ENCODE assay signal across 8 cellular contexts in the genomic region with DNA sequence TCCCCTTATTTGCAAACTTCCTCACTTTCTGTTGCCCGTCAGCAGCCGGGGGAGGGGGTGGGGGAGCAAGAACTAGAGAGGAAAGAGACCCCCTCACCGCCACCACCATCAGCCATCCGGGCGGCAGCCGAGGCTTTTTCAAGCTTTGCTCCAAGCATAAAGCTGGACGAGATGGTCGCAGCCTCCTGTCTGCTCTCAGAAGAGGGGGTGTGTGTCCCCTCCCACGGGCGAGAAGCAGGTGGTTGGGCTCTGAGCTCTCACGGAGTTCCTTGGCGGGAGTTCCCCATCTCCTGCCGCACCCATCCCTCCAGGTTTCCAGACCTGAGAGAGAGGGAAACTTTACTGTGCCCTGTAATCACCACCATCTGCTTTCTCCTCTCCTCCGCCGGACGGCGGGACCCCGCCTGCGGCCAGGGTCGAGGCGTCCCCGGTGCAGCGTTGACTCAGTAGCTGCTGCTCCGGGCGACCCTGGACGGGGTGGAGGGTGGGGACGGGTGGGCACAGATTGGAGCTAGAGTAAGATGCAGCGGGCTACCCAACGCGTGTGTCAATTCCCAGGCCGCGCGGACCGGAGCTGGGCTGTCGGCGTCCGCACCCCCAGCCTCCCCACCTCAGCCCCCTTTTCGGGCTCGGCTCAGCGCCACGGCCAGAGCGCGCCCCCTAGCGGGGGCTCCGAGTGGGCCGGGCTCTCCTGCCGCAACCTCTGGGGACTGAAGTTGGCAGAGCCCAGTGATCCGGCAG. TPM values are rescaled to one million over a fixed set of nuclear protein-coding genes. Genes with fewer than 3 reads are reported as not detected.
A peak's percentile ranks its signal among the peaks of the same experiment; 100 is the strongest.
DNase-seq lines count a peak whose midpoint lies in the region; ATAC-seq, FAIRE-seq and TF ChIP-seq lines count a peak whose summit lies in the region.

No MANE protein-coding gene starts in this region.

- POLR2A ChIA-PET in HepG2 (lab: Yijun Ruan, JAX): no interaction called here

- no peaks in the 10 kb centered on the region for H3K9me3 ChIP-seq in HepG2 (ENCODE audit: low read length)

- H4K20me1 ChIP-seq in HepG2 (ENCODE audit: insufficient read depth, low read length): no peaks in the 10 kb centered on the region

- no peak for DNase-seq in CD14-positive monocyte (ENCODE audit: low spot score)
- no peak for DNase-seq in GM19239 (ENCODE audit: insufficient read length, low spot score)
- no peak for DNase-seq in LNCaP clone FGC (ENCODE audit: low read depth)
- no peak for DNase-seq in activated naive CD8-positive, alpha-beta T cell treated with anti-CD3 and anti-CD28 coated beads for 36 hours
- DNase-seq in HepG2 (ENCODE audit: low spot score): no peak
- peak; percentile 55 for DNase-seq in urothelium cell line (ENCODE audit: low spot score)
- no peak for DNase-seq in Ammon's horn (ENCODE audit: low spot score)

- H3K9ac ChIP-seq in HepG2 (ENCODE audit: insufficient read depth, low read depth, low read length): no peak overlapping the region

- peaks cover 37% of the 10 kb centered on the region for H3K4me1 Mint-ChIP-seq in CD14-positive monocyte
- peaks cover 16% of the 10 kb centered on the region for H3K4me1 Mint-ChIP-seq in activated naive CD8-positive, alpha-beta T cell treated with anti-CD3 and anti-CD28 coated beads for 36 hours

- H3K36me3 ChIP-seq in HepG2 (replicated peaks in 1 of 2; ENCODE audit: control insufficient read depth in 1 of 2, insufficient read depth in 2 of 2, low read length in 2 of 2): no peaks in the 10 kb centered on the region

- 0% methylated on average over 3 of the region's 48 CpGs for WGBS in HepG2 (ENCODE audit: low lambda C conversion rate)

- ATAC-seq in HepG2 (peak; percentile 90), HG03460 (IDR thresholded peaks at IDR 0.05; ENCODE audit: unreplicated experiment) (no peak)

- CTCF ChIA-PET in HepG2 (lab: Yijun Ruan, JAX; ENCODE audit: low intra/inter-chr PET ratio, low total read pairs): interaction anchor here (1.0 kb wide), 1 partner anchor 183 kb away, joined by 3 read pairs; no protein-coding TSS in a partner anchor

- peaks cover 0 to 33% (median 29%) of the 10 kb centered on the region in 7 donors for H3K9me3 Mint-ChIP-seq in CD14-positive monocyte
- H3K9me3 Mint-ChIP-seq in activated naive CD8-positive, alpha-beta T cell treated with anti-CD3 and anti-CD28 coated beads for 36 hours: no peaks in the 10 kb centered on the region

- TF ChIP-seq CTCF in CD14-positive monocyte (IDR thresholded peaks at IDR 0.05) (peak; percentile 66), LNCaP clone FGC (IDR thresholded peaks at IDR 0.05; ENCODE audit: control insufficient read depth, extremely low read depth, insufficient read depth) (peak; percentile 54), HepG2 (CRISPR knock-in tag; IDR thresholded peaks at IDR 0.05) (peak; percentile 76)

- no peak for TF ChIP-seq POLR2A in HepG2 (IDR thresholded peaks at IDR 0.05; ENCODE audit: insufficient read depth in 1 of 2, low read depth in 2 of 2, low read length in 2 of 2)

- no peak overlapping the region for H3K27ac Mint-ChIP-seq in CD14-positive monocyte
- no peak overlapping the region for H3K27ac Mint-ChIP-seq in activated naive CD8-positive, alpha-beta T cell treated with anti-CD3 and anti-CD28 coated beads for 36 hours

- no TSS peak for BruUV-seq in HepG2 (replicated peaks; lab: Mats Ljungman, UMichigan)

- peaks cover 81 to 96% (median 92%) of the 10 kb centered on the region in 3 donors for H3K27me3 Mint-ChIP-seq in CD14-positive monocyte (ENCODE audit: low read depth in 3 of 3)
- H3K27me3 Mint-ChIP-seq in activated naive CD8-positive, alpha-beta T cell treated with anti-CD3 and anti-CD28 coated beads for 36 hours: peaks cover 88% of the 10 kb centered on the region

- H3K4me1 ChIP-seq in HepG2 (ENCODE audit: insufficient read depth, low read length): peaks cover 18% of the 10 kb centered on the region

- no peaks in the 10 kb centered on the region for H3K79me2 ChIP-seq in HepG2 (ENCODE audit: insufficient read depth, low read length)

- peaks cover 2 to 49% of the 10 kb centered on the region in 2 experiments for H3K27me3 ChIP-seq in HepG2 (ENCODE audit: control insufficient read depth in 1 of 2, insufficient read depth in 2 of 2, low read length in 2 of 2)

- peak; percentile 63 for TF ChIP-seq RAD21 in HepG2 (CRISPR knock-in tag; IDR thresholded peaks at IDR 0.05)

- no peak overlapping the region for H3K27ac ChIP-seq in HepG2 (ENCODE audit: extremely low read length, insufficient read depth, low read length)

- intact Hi-C loops in CD14-positive monocyte (cut with micrococcal nuclease) (no loop called here), HepG2 (cut with micrococcal nuclease; ENCODE audit: unreplicated experiment) (loop anchor here (2.0 to 5.0 kb wide), 3 partner anchors 122 to 268 kb away; no protein-coding TSS in a partner anchor)

- H3K4me3 Mint-ChIP-seq in CD14-positive monocyte: peak overlapping the region; percentile 59 to 82
- peak overlapping the region; percentile 25 for H3K4me3 Mint-ChIP-seq in activated naive CD8-positive, alpha-beta T cell treated with anti-CD3 and anti-CD28 coated beads for 36 hours

- TF ChIP-seq EP300 in HepG2 (IDR thresholded peaks at IDR 0.05; ENCODE audit: low read depth in 2 of 2, low read length in 2 of 2) (no peak), HepG2 (CRISPR knock-in tag; IDR thresholded peaks at IDR 0.05; ENCODE audit: borderline replicate concordance) (no peak)

- in situ Hi-C loops in HepG2 (cut with HindIII; ENCODE audit: extremely low pct_ligation_motif_present, low pct_unique_long_range_greater_than_20kb): loop anchor here (5.0 kb wide), 2 partner anchors 183 to 268 kb away; no protein-coding TSS in a partner anchor

- H3K4me2 ChIP-seq in HepG2 (ENCODE audit: low read depth, low read length): peak overlapping the region; percentile 58

- peak overlapping the region; percentile 34 for H3K4me3 ChIP-seq in LNCaP clone FGC (ENCODE audit: low read depth, low read length)
- peak overlapping the region in 2 of 3 experiments; percentile 44 to 61; a peak in 4 of 6 replicates for H3K4me3 ChIP-seq in HepG2 (replicated peaks in 1 of 3; ENCODE audit: insufficient read depth in 1 of 3, low read depth in 2 of 3, low read length in 3 of 3)

- peak; percentile 48 for FAIRE-seq in GM19239 (lab: Jason Lieb, UNC)
- no peak for FAIRE-seq in HepG2 (lab: Jason Lieb, UNC)
- no peak for FAIRE-seq in urothelium cell line (lab: Jason Lieb, UNC)

- no peak overlapping the region for H2AFZ ChIP-seq in HepG2 (ENCODE audit: low read length)

- H3K36me3 Mint-ChIP-seq in CD14-positive monocyte: peaks cover 0 to 12% of the 10 kb centered on the region in 2 donors
- peaks cover 2% of the 10 kb centered on the region for H3K36me3 Mint-ChIP-seq in activated naive CD8-positive, alpha-beta T cell treated with anti-CD3 and anti-CD28 coated beads for 36 hours

TF ChIP-seq in HepG2, 621 proteins besides CTCF, POLR2A, EP300 and RAD21 (continues in another document):
- TF ChIP-seq ATRX (CRISPR knock-in tag; IDR thresholded peaks at IDR 0.05; ENCODE audit: borderline replicate concordance) (no peak), MED8 (CRISPR knock-in tag; IDR thresholded peaks at IDR 0.05; ENCODE audit: insufficient replicate concordance) (no peak), ZSCAN30 (CRISPR knock-in tag; IDR thresholded peaks at IDR 0.05) (no peak), MTF2 (CRISPR knock-in tag; IDR thresholded peaks at IDR 0.05; ENCODE audit: borderline replicate concordance) (0 out of 2 replicates have a peak, but pooled peaks have one; percentile 18), MEIS1 (CRISPR knock-in tag; IDR thresholded peaks at IDR 0.05; ENCODE audit: borderline replicate concordance) (no peak), ELF3 (CRISPR knock-in tag; IDR thresholded peaks at IDR 0.05) (no peak), TFDP1 (CRISPR knock-in tag; IDR thresholded peaks at IDR 0.05; ENCODE audit: borderline replicate concordance) (no peak), ZFP36L1 (CRISPR knock-in tag; IDR thresholded peaks at IDR 0.05) (no peak)
- TF ChIP-seq, protein P1, sequence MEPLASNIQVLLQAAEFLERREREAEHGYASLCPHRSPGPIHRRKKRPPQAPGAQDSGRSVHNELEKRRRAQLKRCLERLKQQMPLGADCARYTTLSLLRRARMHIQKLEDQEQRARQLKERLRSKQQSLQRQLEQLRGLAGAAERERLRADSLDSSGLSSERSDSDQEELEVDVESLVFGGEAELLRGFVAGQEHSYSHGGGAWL (CRISPR knock-in tag; IDR thresholded peaks at IDR 0.05): no peak

RNA-seq across cellular contexts. Expression of gene ARX, which starts 4.8 kb away (rescaled TPM):
- polyA plus RNA-seq in CD14-positive monocyte (not detected), HepG2 (2011; rRNA removed) (not detected in 2 replicates)
- total RNA-seq in activated naive CD8-positive, alpha-beta T cell treated with anti-CD3 and anti-CD28 coated beads for 36 hours: not detected
- total RNA-seq in HepG2 (2016; rRNA removed; fragmentation: Illumina TruSeq; extraction: Trizol): not detected in 2 replicates
- not detected in 2 replicates for total RNA-seq in HepG2 (2016; cell fraction: cytosol; rRNA removed; fragmentation: Illumina TruSeq; extraction: Trizol; ENCODE audit: low read depth)
- not detected in 2 replicates for total RNA-seq in HepG2 (2016; cell fraction: insoluble cytoplasmic fraction; rRNA removed; fragmentation: Illumina TruSeq; extraction: Trizol)
- total RNA-seq in HepG2 (2016; cell fraction: membrane; rRNA removed; fragmentation: Illumina TruSeq; extraction: Trizol): not detected in 2 replicates
- not detected in 2 replicates for total RNA-seq in HepG2 (2016; cell fraction: nucleus; rRNA removed; fragmentation: Illumina TruSeq; extraction: Trizol)
- not detected in 2 replicates for polyA plus RNA-seq in HepG2 (2011; cell fraction: cytosol; rRNA removed)
- not detected in 2 replicates for polyA plus RNA-seq in HepG2 (2011; cell fraction: nucleus; rRNA removed)
- polyA plus RNA-seq in HepG2 (2012): not detected in 2 replicates
- polyA plus RNA-seq in HepG2 (2016; cell fraction: cytosol; fragmentation: Illumina TruSeq; extraction: Trizol; ENCODE audit: low read depth): not detected in 2 replicates
- polyA plus RNA-seq in HepG2 (2016; cell fraction: insoluble cytoplasmic fraction; fragmentation: Illumina TruSeq; extraction: Trizol; ENCODE audit: low read depth): not detected in 2 replicates
- not detected in 2 replicates for polyA plus RNA-seq in HepG2 (2016; cell fraction: membrane; fragmentation: Illumina TruSeq; extraction: Trizol; ENCODE audit: low read depth)
- polyA plus RNA-seq in HepG2 (2016; cell fraction: nucleus; fragmentation: Illumina TruSeq; extraction: Trizol; ENCODE audit: insufficient read depth, low read depth): not detected in 2 replicates
- not detected in 2 replicates for polyA minus RNA-seq in HepG2 (2011; rRNA and poly(A)+ RNA removed; ENCODE audit: low replicate concordance)
- not detected in 2 replicates for polyA minus RNA-seq in HepG2 (2011; cell fraction: cytosol; rRNA and poly(A)+ RNA removed)
- polyA minus RNA-seq in HepG2 (2011; cell fraction: nucleus; rRNA and poly(A)+ RNA removed): not detected in 2 replicates
